In the genomic region with DNA sequence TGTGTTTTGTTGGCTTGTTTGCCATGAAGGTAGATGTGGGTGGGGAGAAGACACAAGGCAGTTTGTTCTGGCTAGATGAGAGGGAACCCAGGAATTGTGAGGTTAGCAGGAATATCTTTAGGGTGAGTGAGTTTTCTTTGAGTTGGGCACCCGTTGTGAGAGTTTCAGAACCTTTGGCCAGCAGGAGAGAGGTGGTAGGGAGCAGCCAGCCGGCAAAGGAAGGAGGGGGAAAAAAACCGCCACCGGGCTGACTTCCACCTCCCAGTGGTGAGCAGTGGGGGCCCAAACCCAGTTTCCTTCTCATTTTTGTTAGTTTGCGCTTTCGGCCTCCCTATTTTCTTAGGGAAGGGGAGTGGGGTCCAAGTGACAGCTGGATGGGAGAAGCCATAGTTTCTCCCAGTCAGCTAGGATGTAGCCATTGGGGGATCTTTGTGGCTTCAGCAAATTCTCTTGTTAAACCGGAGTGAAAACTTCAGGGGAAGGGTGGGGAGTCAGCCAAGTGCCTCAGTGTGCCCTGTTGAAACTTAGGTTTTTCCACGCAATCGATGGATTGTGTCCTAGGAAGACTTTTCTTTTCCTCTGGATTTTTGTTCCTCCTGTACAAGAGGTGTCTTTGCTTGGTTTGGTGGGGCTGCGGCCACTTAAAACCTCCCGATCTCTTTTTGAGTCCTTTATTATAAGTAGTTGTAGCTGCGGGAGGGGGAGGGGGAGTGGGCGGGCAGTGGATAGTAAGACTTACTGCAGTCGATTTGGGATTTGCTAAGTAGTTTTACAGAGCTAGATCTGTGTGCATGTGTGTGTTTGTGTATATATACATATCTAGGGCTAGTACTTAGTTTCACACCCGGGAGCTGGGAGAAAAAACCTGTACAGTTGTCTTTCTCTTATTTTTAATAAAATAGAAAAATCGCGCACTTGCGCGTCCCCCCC, we compare ENCODE assay signal across 6 cellular contexts. TPM values are rescaled to one million over a fixed set of nuclear protein-coding genes. Genes with fewer than 3 reads are reported as not detected.
DNase-seq lines count a peak whose midpoint lies in the region; FAIRE-seq and TF ChIP-seq lines count a peak whose summit lies in the region.

No MANE protein-coding gene starts in this region.

- peak overlapping the region; percentile 68 for H3K9ac ChIP-seq in Karpas-422 (ENCODE audit: low read length)

- 5 to 10% methylated on average over 14 to 15 of the region's 19 CpGs for WGBS in ectodermal cell, 2 experiments

- H2AFZ ChIP-seq in Karpas-422 (ENCODE audit: low read length), result peak overlapping the region; percentile 86

- POLR2A ChIA-PET in A673 (lab: Charles Lee; ENCODE audit: low non-redundant PET), result no interaction called here

- CTCF ChIA-PET in A673 (lab: Charles Lee), result interaction anchor here (0.9 kb wide), 1 partner anchor 57 kb away, joined by 5 read pairs; no protein-coding TSS in a partner anchor

- DNase-seq in A673 (ENCODE audit: low spot score) (no peak), Karpas-422 (peak; percentile 54), retina (peak; percentile 49), RCC 7860 (ENCODE audit: low spot score) (no peak), NCI-H1436 treated with DMSO at 0.1 percent for 48 hours (lab: John Stamatoyannopoulos, UW) (no peak)

- peak overlapping the region; percentile 73 for H3K4me2 ChIP-seq in Karpas-422 (ENCODE audit: low read depth, low read length, poor library complexity, severe bottlenecking)

- peaks cover 25% of the 10 kb centered on the region for H3K79me2 ChIP-seq in Karpas-422 (ENCODE audit: low read length)

- H3K27ac ChIP-seq in A673 (ENCODE audit: low read depth, low read length, poor library complexity, severe bottlenecking) (peak overlapping the region; percentile 55), Karpas-422 (ENCODE audit: low read length) (no peak overlapping the region), ectodermal cell (ENCODE audit: insufficient read depth, low read depth, low read length, poor library complexity, severe bottlenecking) (no peak overlapping the region)

- H4K20me1 ChIP-seq in Karpas-422 (ENCODE audit: insufficient read depth, low read depth, low read length), result no peaks in the 10 kb centered on the region

- peaks cover 31% of the 10 kb centered on the region for H3K4me1 ChIP-seq in A673 (ENCODE audit: insufficient read depth, low read length, poor library complexity, severe bottlenecking)
- H3K4me1 ChIP-seq in Karpas-422 (ENCODE audit: low read length), result peaks cover 22% of the 10 kb centered on the region
- H3K4me1 ChIP-seq in ectodermal cell (ENCODE audit: control insufficient read depth, insufficient read depth, low read length), result peaks cover 19% of the 10 kb centered on the region

- TF ChIP-seq CTCF in A673 (conservative IDR thresholded peaks at IDR 0.05; ENCODE audit: low read depth, low read length), result no peak

- intact Hi-C loops in A673 (cut with micrococcal nuclease; ENCODE audit: unreplicated experiment), result no loop called here

- FAIRE-seq in RCC 7860 (lab: Jason Lieb, UNC), result no peak

- H3K27me3 ChIP-seq in A673 (replicated peaks; ENCODE audit: insufficient read depth, low read depth, low read length, poor library complexity), result no peaks in the 10 kb centered on the region
- H3K27me3 ChIP-seq in Karpas-422 (ENCODE audit: low read length), result no peaks in the 10 kb centered on the region
- peaks cover 52% of the 10 kb centered on the region for H3K27me3 ChIP-seq in ectodermal cell (ENCODE audit: control insufficient read depth, insufficient read depth, low read length, poor library complexity, severe bottlenecking)

- H3K4me3 ChIP-seq in A673 (ENCODE audit: low read depth, low read length, poor library complexity, severe bottlenecking) (peak overlapping the region; percentile 77), Karpas-422 (ENCODE audit: low read length) (peak overlapping the region; percentile 68), ectodermal cell (ENCODE audit: insufficient read depth, low read depth, low read length) (peak overlapping the region; percentile 72)

- H3K9me2 ChIP-seq in Karpas-422 (replicated peaks; ENCODE audit: insufficient read depth, low read length), result no peaks in the 10 kb centered on the region

- H3K9me3 ChIP-seq in A673 (ENCODE audit: low read depth, low read length, poor library complexity, severe bottlenecking) (no peaks in the 10 kb centered on the region), Karpas-422 (ENCODE audit: low read length) (no peaks in the 10 kb centered on the region), ectodermal cell (ENCODE audit: control insufficient read depth, low read length) (no peaks in the 10 kb centered on the region)

- no peaks in the 10 kb centered on the region for H3K36me3 ChIP-seq in A673 (ENCODE audit: insufficient read depth, low read length, poor library complexity, severe bottlenecking)
- H3K36me3 ChIP-seq in Karpas-422 (ENCODE audit: insufficient read depth, low read length), result no peaks in the 10 kb centered on the region
- H3K36me3 ChIP-seq in ectodermal cell (ENCODE audit: control insufficient read depth, insufficient read depth, low read length), result no peaks in the 10 kb centered on the region

- TSS peak; percentile 60 for BruUV-seq in A673 (replicated peaks; lab: Mats Ljungman, UMichigan)

RNA-seq across cellular contexts. Expression of gene GCAT, which starts 1.1 kb away (rescaled TPM):
- 21.4 and 28.5 TPM in 2 replicates for total RNA-seq in A673 (2021)
- 36.6 and 87.8 TPM in 2 replicates for total RNA-seq in Karpas-422 (2014; rRNA removed; shearing (Covaris generic); ENCODE audit: low replicate concordance)
- polyA plus RNA-seq in ectodermal cell (2013, experiment 1 of 4), result 15.3 TPM
- 13.0 TPM for polyA plus RNA-seq in ectodermal cell (2013, experiment 2 of 4)
- polyA plus RNA-seq in ectodermal cell (2013, experiment 3 of 4), result 11.3 TPM
- 11.7 TPM for polyA plus RNA-seq in ectodermal cell (2013, experiment 4 of 4)

RNA-seq across cellular contexts. Expression of gene GALR3, which starts 16.5 kb away (rescaled TPM):
- 0.26 TPM in 1 of 2 replicates, not detected in the other for total RNA-seq in A673 (2021)
- not detected in 2 replicates for total RNA-seq in Karpas-422 (2014; rRNA removed; shearing (Covaris generic); ENCODE audit: low replicate concordance)
- polyA plus RNA-seq in ectodermal cell (2013, experiment 1 of 4), result not detected
- polyA plus RNA-seq in ectodermal cell (2013, experiment 2 of 4), result not detected
- 0.43 TPM for polyA plus RNA-seq in ectodermal cell (2013, experiment 3 of 4)
- polyA plus RNA-seq in ectodermal cell (2013, experiment 4 of 4), result 0.28 TPM

RNA-seq across cellular contexts. Expression of gene ANKRD54, which starts 37.5 kb away (rescaled TPM):
- total RNA-seq in A673 (2021), result 29.5 and 32.9 TPM in 2 replicates
- 25.6 and 30.1 TPM in 2 replicates for total RNA-seq in Karpas-422 (2014; rRNA removed; shearing (Covaris generic); ENCODE audit: low replicate concordance)
- 22.0 TPM for polyA plus RNA-seq in ectodermal cell (2013, experiment 1 of 4)
- polyA plus RNA-seq in ectodermal cell (2013, experiment 2 of 4), result 18.2 TPM
- 15.4 TPM for polyA plus RNA-seq in ectodermal cell (2013, experiment 3 of 4)
- polyA plus RNA-seq in ectodermal cell (2013, experiment 4 of 4), result 17.1 TPM

RNA-seq across cellular contexts. Expression of gene EIF3L, which starts 42.5 kb away (rescaled TPM):
- total RNA-seq in A673 (2021), result 492 and 528 TPM in 2 replicates
- total RNA-seq in Karpas-422 (2014; rRNA removed; shearing (Covaris generic); ENCODE audit: low replicate concordance), result 363 and 488 TPM in 2 replicates
- 672 TPM for polyA plus RNA-seq in ectodermal cell (2013, experiment 1 of 4)
- 692 TPM for polyA plus RNA-seq in ectodermal cell (2013, experiment 2 of 4)
- polyA plus RNA-seq in ectodermal cell (2013, experiment 3 of 4), result 584 TPM
- 664 TPM for polyA plus RNA-seq in ectodermal cell (2013, experiment 4 of 4)

Comparison
In these comparisons a context has a peak if more than half of its experiments do, and no peak if none do; other contexts are left out.
1. DNase-seq: peak in Karpas-422 (single experiment) and retina (single experiment); none in A673 (single experiment), RCC 7860 (single experiment) and NCI-H1436 treated with DMSO at 0.1 percent for 48 hours (single experiment).
2. Peak in every context shown above with its lines, with median percentiles within 50 percentile points of each other: H3K4me3 ChIP-seq.